15 cellular contexts compared by ENCODE assay signal in the genomic region with DNA sequence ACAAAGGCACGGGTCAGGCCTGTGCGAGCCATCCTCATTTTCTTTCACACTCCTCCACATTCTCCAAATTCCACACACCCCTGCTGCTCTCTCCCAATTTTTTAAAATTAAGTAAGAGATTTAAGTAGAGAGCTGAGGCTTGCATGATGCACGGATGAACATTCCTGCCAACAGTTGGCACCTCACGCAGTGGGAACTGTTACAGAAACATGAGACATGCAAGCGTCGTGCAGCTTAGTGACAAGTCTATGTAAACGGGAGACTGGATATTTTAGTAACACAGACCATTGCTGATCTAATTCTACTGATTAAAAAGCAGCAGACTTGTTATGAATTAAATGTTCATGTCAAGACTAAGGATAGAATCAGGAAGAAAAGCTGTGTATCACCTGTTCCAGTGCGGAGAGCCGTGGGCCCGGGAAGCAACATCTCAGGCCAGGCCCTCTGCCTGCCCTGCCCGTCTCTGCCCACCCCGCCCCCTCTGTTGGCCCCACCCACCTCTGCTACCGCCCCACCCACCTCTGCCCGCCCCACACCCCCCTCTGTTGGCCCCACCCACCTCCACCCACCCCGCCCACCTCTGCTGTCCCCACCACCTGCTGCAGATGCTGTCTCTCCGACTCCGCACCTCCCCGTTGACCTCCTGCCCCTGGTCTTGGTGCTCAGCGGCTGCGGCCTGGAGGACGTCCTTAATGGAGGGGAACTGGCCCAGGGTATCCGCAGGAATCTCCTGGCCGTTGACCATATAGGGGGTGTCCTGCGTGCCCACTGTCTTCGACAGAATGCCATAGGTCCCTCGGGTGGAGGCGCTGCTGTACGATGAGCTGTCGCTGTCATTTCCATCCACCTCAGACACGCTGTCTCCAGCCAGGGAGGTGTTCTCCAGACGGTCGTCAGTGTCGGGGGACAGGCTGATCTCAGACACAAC. TPM values are rescaled to one million over a fixed set of nuclear protein-coding genes. Genes with fewer than 3 reads are reported as not detected.
DNase-seq lines count a peak whose midpoint lies in the region; ATAC-seq and TF ChIP-seq lines count a peak whose summit lies in the region.
"Had no signal": no experiment of that assay in that cellular context is flagged by ENCODE, and none has a peak within 500 bp of the region (broad histone marks: within the 10 kb centered on the region; RNA-seq: fewer than 3 reads in every experiment).

No MANE protein-coding gene starts in this region.

- H3K36me3 ChIP-seq in RWPE2 (ENCODE audit: low read depth) (peaks cover 69% of the 10 kb centered on the region), SJCRH30 (peaks cover 61% of the 10 kb centered on the region)

- DNase-seq in AG08395 (ENCODE audit: low spot score) (peak; percentile 38), D341Med (ENCODE audit: low spot score) (peak; percentile 70), RWPE2 (ENCODE audit: low spot score) (no peak), left kidney (ENCODE audit: low read depth, low spot score) (peak; percentile 41), posterior vena cava (ENCODE audit: low spot score) (no peak), H4 (ENCODE audit: low spot score) (no peak), SJCRH30 (no peak)
- DNase-seq: left cardiac atrium, MM.1S, NCI-H187, NCI-H510A, T1000 had no signal

- H3K27me3 ChIP-seq in RWPE2 (ENCODE audit: insufficient read depth, poor library complexity, severe bottlenecking), result no peaks in the 10 kb centered on the region
- H3K27me3 ChIP-seq in SJCRH30, result no peaks in the 10 kb centered on the region
- H3K27me3 ChIP-seq: hepatocyte, SJSA1 had no signal

- H3K9me3 ChIP-seq in RWPE2 (ENCODE audit: severe bottlenecking), result no peaks in the 10 kb centered on the region
- H3K9me3 ChIP-seq in SJCRH30 (replicated peaks), result no peaks in the 10 kb centered on the region
- H3K9me3 ChIP-seq: SJSA1 had no signal

- H3K4me3 ChIP-seq in RWPE2 (ENCODE audit: severe bottlenecking), result no peak overlapping the region
- no peak overlapping the region for H3K4me3 ChIP-seq in SJCRH30
- H3K4me3 ChIP-seq: hepatocyte, SJSA1 had no signal

- ATAC-seq in RWPE2 (ENCODE audit: low read depth), result 0 out of 3 replicates have a peak, but pooled peaks have one; percentile 24

- H3K27ac ChIP-seq in RWPE2 (ENCODE audit: poor library complexity, severe bottlenecking), result no peak overlapping the region
- no peak overlapping the region for H3K27ac ChIP-seq in SJCRH30
- H3K27ac ChIP-seq: C4-2B, hepatocyte, SJSA1 had no signal

- H3K4me1 ChIP-seq in RWPE2 (ENCODE audit: insufficient read depth, poor library complexity, severe bottlenecking) (no peaks in the 10 kb centered on the region), SJCRH30 (no peaks in the 10 kb centered on the region)

- intact Hi-C loops in posterior vena cava (cut with DNase I), result no loop called here

- no peak for TF ChIP-seq CTCF in RWPE2 (IDR thresholded peaks at IDR 0.05; ENCODE audit: poor library complexity, severe bottlenecking)

RNA-seq across cellular contexts. Expression of a gene that starts 21.1 kb away (rescaled TPM):
- 100 to 1,000 TPM in 1 of 2 donors, 10 to 100 TPM in 1; 66.6 to 102 TPM for total RNA-seq in posterior vena cava
- total RNA-seq in H4 (2014; rRNA removed; shearing (Covaris generic)), result 21.1 and 37.3 TPM in 2 replicates
- 36.0 and 40.3 TPM in 2 replicates for total RNA-seq in SJCRH30 (2014; rRNA removed; shearing (Covaris generic))

RNA-seq across cellular contexts. Expression of a gene that starts 45.9 kb away (rescaled TPM):
- total RNA-seq in posterior vena cava, result 10 to 100 TPM; 36.6 to 43.5 TPM
- 21.9 and 26.8 TPM in 2 replicates for total RNA-seq in H4 (2014; rRNA removed; shearing (Covaris generic))
- 58.8 and 59.1 TPM in 2 replicates for total RNA-seq in SJCRH30 (2014; rRNA removed; shearing (Covaris generic))

Comparison
In these comparisons a context has a peak if more than half of its experiments do, and no peak if none do; other contexts are left out.
1. DNase-seq: peak in AG08395 (single experiment), D341Med (single experiment) and left kidney (single experiment); none in RWPE2 (single experiment), posterior vena cava (single experiment), H4 (single experiment) and SJCRH30 (0 of 2).